Comparison of ENCODE assay signal across 10 cellular contexts in the genomic region with DNA sequence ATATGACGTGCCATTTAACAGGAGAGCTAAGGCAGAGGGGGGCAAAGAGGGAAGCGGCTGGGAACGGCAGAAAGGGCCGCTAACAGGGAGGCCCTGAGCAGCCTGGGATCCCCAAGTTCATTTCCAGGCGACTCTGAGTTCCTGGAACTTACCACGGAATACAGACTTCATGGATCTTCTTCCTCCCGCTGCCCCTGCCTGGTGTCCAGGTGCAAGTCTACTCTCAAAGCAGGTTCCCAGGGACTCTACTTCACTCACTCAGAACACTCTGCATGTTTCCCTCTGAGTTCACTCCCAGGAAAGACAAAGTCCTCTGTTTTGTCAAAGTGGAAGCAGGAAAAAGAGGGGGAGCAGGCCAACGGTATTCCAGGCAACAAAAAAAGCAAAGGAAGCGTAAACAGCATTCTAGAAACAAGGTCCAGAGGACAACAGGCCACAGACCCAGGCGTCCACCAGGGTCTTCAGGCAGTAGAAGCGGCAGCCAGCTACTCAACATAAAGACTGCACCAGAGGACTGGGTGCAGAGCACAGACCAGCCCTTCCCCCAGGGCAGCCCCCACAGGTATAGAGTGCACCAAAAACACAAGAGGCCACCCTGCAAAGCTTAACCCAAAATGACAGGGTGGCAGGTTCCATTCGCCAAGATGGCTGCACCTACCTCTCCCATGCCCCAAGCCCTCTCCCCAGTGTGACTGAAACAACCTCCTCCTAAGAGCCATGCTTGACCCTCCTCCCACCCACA. TPM values are rescaled to one million over a fixed set of nuclear protein-coding genes. Genes with fewer than 3 reads are reported as not detected.
DNase-seq lines count a peak whose midpoint lies in the region; ATAC-seq and TF ChIP-seq lines count a peak whose summit lies in the region.
"Had no signal": no experiment of that assay in that cellular context is flagged by ENCODE, and none has a peak within 500 bp of the region (broad histone marks: within the 10 kb centered on the region; RNA-seq: fewer than 3 reads in every experiment).

No MANE protein-coding gene starts in this region.

- POLR2A ChIA-PET in PC-9 (lab: Charles Lee; ENCODE audit: unreplicated experiment): no interaction called here

- in situ Hi-C loops in KBM-7 (cut with MboI; ENCODE audit: low pct_unique_long_range_greater_than_20kb, low sequenced_read_pairs): no loop called here

- H3K4me2 ChIP-seq in DND-41 (ENCODE audit: insufficient read depth, low read length) (peak overlapping the region; percentile 85), PC-9 (peak overlapping the region; percentile 80; the same call in 1 of the 2 replicates)

- DNase-seq in DND-41: no peak
- DNase-seq in PC-9: no peak
- no peak for DNase-seq in fibroblast of villous mesenchyme (ENCODE audit: low read depth)
- DNase-seq in sigmoid colon: peak; percentile 29
- DNase-seq in AG20443 (ENCODE audit: low spot score): no peak
- DNase-seq in KBM-7: no peak
- DNase-seq in SIG-M5 treated with dmso at 0.1 percent for 504 hours (lab: John Stamatoyannopoulos, UW; ENCODE audit: unreplicated experiment): no peak
- DNase-seq: activated CD4-positive, alpha-beta T cell treated with anti-CD3 and anti-CD28 coated beads, Interleukin-2, amount 50 U/mL, for 48 hours had no signal

- no peak for ATAC-seq in DND-41 (ENCODE audit: insufficient read depth, low read depth)
- ATAC-seq in GM21529 (IDR thresholded peaks at IDR 0.05; ENCODE audit: unreplicated experiment): no peak

- no TSS peak for BruUV-seq in PC-9 (replicated peaks; lab: Mats Ljungman, UMichigan)

- peaks cover 55% of the 10 kb centered on the region for H3K4me1 ChIP-seq in DND-41 (ENCODE audit: insufficient read depth, low read length)
- peaks cover 22% of the 10 kb centered on the region for H3K4me1 ChIP-seq in PC-9 (replicated peaks; ENCODE audit: insufficient read depth)
- H3K4me1 ChIP-seq in sigmoid colon: peaks cover 0 to 42% (median 36%) of the 10 kb centered on the region in 4 donors

- no peak for TF ChIP-seq POLR2A in sigmoid colon (IDR thresholded peaks at IDR 0.05)

- no peaks in the 10 kb centered on the region for H3K9me2 ChIP-seq in PC-9 (ENCODE audit: insufficient read depth)

- H3K9ac ChIP-seq in DND-41 (ENCODE audit: low read depth, low read length): 0 out of 2 replicates have a peak overlapping the region, but pooled peaks have one; percentile 5

- no peak for TF ChIP-seq EP300 in sigmoid colon (IDR thresholded peaks at IDR 0.05)

- intact Hi-C loops in PC-9 (cut with micrococcal nuclease; ENCODE audit: unreplicated experiment): no loop called here
- intact Hi-C loops in sigmoid colon (cut with DNase I): no loop called here

- H3F3A ChIP-seq in PC-9 (ENCODE audit: insufficient read depth, low read depth): no peaks in the 10 kb centered on the region

- no peaks in the 10 kb centered on the region for H3K9me3 ChIP-seq in DND-41 (ENCODE audit: insufficient read depth, low read length, severe bottlenecking)
- no peaks in the 10 kb centered on the region for H3K9me3 ChIP-seq in PC-9 (ENCODE audit: insufficient read depth, low read depth)
- H3K9me3 ChIP-seq in sigmoid colon: no peaks in the 10 kb centered on the region
- H3K9me3 ChIP-seq: SJSA1 had no signal

- H4K20me1 ChIP-seq in DND-41 (ENCODE audit: insufficient read depth, low read length) (peaks cover 46% of the 10 kb centered on the region), PC-9 (ENCODE audit: insufficient read depth) (peaks cover 42% of the 10 kb centered on the region)

- peaks cover 74% of the 10 kb centered on the region for H3K79me2 ChIP-seq in DND-41 (ENCODE audit: insufficient read depth, low read length)
- peaks cover 71% of the 10 kb centered on the region for H3K79me2 ChIP-seq in PC-9 (ENCODE audit: low read depth)

- peaks cover 39% of the 10 kb centered on the region for H3K36me3 ChIP-seq in DND-41 (ENCODE audit: insufficient read depth, low read length)
- peaks cover 13% of the 10 kb centered on the region; the same call in 1 of the 2 replicates for H3K36me3 ChIP-seq in PC-9 (ENCODE audit: low read depth)
- no peaks in the 10 kb centered on the region for H3K36me3 ChIP-seq in sigmoid colon

- H3K27ac ChIP-seq in DND-41 (ENCODE audit: low read length) (peak overlapping the region; percentile 22; the same call in 1 of the 2 replicates), PC-9 (no peak overlapping the region), sigmoid colon (peak overlapping the region in 1 of 4 donors; percentile 79)

- WGBS in sigmoid colon, 2 donors: 78 to 86% methylated on average over 12 of the region's 12 CpGs

- peak overlapping the region in 1 of 2 experiments; percentile 80; a peak in 2 of 4 replicates for H3K4me3 ChIP-seq in DND-41 (ENCODE audit: low read depth in 1 of 2, low read length in 2 of 2)
- no peak overlapping the region for H3K4me3 ChIP-seq in PC-9
- H3K4me3 ChIP-seq in fibroblast of villous mesenchyme (ENCODE audit: low read depth, low read length): peak overlapping the region; percentile 75
- H3K4me3 ChIP-seq in sigmoid colon: peak overlapping the region in 1 of 4 donors; percentile 92

- TF ChIP-seq CTCF in DND-41 (IDR thresholded peaks at IDR 0.05; ENCODE audit: borderline replicate concordance, extremely low read depth, low read length, poor library complexity, severe bottlenecking) (no peak), PC-9 (conservative IDR thresholded peaks at IDR 0.05) (no peak), fibroblast of villous mesenchyme (IDR thresholded peaks at IDR 0.05; ENCODE audit: insufficient read depth, low read depth, low read length) (no peak), sigmoid colon (IDR thresholded peaks at IDR 0.05) (no peak)

- CTCF ChIA-PET in PC-9 (lab: Charles Lee): no interaction called here

- no peak overlapping the region for H2AFZ ChIP-seq in DND-41 (ENCODE audit: low read depth, low read length)
- no peak overlapping the region for H2AFZ ChIP-seq in PC-9

- H3K27me3 ChIP-seq in DND-41 (ENCODE audit: insufficient read depth, low read length, poor library complexity): no peaks in the 10 kb centered on the region
- H3K27me3 ChIP-seq in PC-9 (ENCODE audit: insufficient read depth, low read depth): no peaks in the 10 kb centered on the region
- H3K27me3 ChIP-seq in sigmoid colon: no peaks in the 10 kb centered on the region
- H3K27me3 ChIP-seq: SJSA1 had no signal

RNA-seq across cellular contexts. Expression of a gene that starts 3.0 kb away (rescaled TPM):
- total RNA-seq in PC-9 (2021) (23.3 and 25.2 TPM in 2 replicates), fibroblast of villous mesenchyme (18.0 and 19.9 TPM in 2 replicates), sigmoid colon (10 to 100 TPM; 11.4 to 31.9 (median 13.0) TPM)
- polyA plus RNA-seq in sigmoid colon: 10 to 100 TPM in 1 of 3 donors, 1 to 10 TPM in 2; 6.6 to 15.5 (median 7.4) TPM

RNA-seq across cellular contexts. Expression of a gene that starts 50.4 kb away (rescaled TPM):
- total RNA-seq in PC-9 (2021): 143 and 146 TPM in 2 replicates
- 9.9 and 12.2 TPM in 2 replicates for total RNA-seq in fibroblast of villous mesenchyme
- total RNA-seq in sigmoid colon: 1 to 10 TPM; 1.6 to 3.6 (median 2.3) TPM
- polyA plus RNA-seq in sigmoid colon: 100 to 1,000 TPM in 1 of 3 donors, 10 to 100 TPM in 2; 22.2 to 111 (median 29.6) TPM

Comparison
In these comparisons a context has a peak if more than half of its experiments do, and no peak if none do; other contexts are left out.
1. RNA of a gene that starts 50.4 kb away (total RNA-seq): 143 to 146 TPM in PC-9; 9.9 to 12.2 TPM in fibroblast of villous mesenchyme and 1.6 to 3.6 TPM in sigmoid colon; every median in the first group is over 10 times any median in the second.